Comparison of ENCODE assay signal across 1 cellular context in the genomic region with DNA sequence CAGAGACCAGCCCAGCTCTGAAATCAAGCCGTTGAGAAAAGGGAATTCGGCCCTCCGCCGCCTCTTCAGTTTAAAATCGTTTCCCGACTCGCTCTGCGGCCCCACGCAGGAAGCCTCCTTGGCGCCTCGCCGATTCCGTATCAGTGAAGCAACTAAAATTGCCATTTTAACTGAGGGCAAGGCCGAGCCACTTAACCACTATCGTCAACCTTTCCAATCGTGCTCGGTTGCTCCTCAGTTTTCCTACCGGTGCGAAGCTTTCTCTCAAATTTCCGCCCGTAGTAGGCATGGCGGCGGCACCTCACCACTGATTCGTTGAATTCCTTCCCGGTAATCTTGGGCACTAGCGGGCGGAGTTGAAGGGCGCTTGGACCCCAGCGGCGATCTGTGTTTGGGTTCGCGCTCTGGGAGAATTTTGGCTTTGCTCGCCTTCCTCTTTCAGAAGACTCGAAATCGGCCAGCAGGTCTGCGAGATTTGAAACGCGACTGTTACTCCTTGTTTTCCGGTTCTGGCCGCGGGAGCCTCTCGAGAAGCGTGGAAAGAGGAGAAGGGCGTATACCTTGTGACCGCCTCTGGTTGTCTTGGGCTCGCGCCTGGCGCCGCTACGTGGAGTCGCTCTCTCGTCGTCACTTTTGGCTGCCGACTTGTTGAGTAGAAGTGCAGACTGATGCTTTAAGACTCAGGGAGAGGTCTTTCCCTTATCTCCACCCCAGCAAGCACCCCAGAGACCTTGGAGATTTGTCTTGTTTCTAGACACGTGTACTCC.
TF ChIP-seq lines count a peak whose summit lies in the region.

A gene with protein sequence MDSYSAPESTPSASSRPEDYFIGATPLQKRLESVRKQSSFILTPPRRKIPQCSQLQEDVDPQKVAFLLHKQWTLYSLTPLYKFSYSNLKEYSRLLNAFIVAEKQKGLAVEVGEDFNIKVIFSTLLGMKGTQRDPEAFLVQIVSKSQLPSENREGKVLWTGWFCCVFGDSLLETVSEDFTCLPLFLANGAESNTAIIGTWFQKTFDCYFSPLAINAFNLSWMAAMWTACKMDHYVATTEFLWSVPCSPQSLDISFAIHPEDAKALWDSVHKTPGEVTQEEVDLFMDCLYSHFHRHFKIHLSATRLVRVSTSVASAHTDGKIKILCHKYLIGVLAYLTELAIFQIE (minus strand): TSS at position 569 of the 767 bp plus-strand sequence. CDS start 13,584 bp downstream, outside the sequence.
A gene with protein sequence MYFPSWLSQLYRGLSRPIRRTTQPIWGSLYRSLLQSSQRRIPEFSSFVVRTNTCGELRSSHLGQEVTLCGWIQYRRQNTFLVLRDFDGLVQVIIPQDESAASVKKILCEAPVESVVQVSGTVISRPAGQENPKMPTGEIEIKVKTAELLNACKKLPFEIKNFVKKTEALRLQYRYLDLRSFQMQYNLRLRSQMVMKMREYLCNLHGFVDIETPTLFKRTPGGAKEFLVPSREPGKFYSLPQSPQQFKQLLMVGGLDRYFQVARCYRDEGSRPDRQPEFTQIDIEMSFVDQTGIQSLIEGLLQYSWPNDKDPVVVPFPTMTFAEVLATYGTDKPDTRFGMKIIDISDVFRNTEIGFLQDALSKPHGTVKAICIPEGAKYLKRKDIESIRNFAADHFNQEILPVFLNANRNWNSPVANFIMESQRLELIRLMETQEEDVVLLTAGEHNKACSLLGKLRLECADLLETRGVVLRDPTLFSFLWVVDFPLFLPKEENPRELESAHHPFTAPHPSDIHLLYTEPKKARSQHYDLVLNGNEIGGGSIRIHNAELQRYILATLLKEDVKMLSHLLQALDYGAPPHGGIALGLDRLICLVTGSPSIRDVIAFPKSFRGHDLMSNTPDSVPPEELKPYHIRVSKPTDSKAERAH (plus strand): TSS at position 359 of the 767 bp plus-strand sequence. CDS start 557 bp downstream, outside the sequence.

TF ChIP-seq in K562, 482 proteins besides CTCF, POLR2A, EP300 and RAD21 (continued from another document and continues in another):
- TF ChIP-seq, protein P1, sequence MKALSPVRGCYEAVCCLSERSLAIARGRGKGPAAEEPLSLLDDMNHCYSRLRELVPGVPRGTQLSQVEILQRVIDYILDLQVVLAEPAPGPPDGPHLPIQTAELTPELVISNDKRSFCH (CRISPR knock-in tag; IDR thresholded peaks at IDR 0.05): no peak
- TF ChIP-seq, protein P1 (tag; IDR thresholded peaks at IDR 0.05): peak; percentile 61; the same call in 1 of the 2 replicates
- TF ChIP-seq ZFP36 (IDR thresholded peaks at IDR 0.05; ENCODE audit: low read depth, low read length, partially characterized antibody): peak; percentile 25
- TF ChIP-seq, protein P2, sequence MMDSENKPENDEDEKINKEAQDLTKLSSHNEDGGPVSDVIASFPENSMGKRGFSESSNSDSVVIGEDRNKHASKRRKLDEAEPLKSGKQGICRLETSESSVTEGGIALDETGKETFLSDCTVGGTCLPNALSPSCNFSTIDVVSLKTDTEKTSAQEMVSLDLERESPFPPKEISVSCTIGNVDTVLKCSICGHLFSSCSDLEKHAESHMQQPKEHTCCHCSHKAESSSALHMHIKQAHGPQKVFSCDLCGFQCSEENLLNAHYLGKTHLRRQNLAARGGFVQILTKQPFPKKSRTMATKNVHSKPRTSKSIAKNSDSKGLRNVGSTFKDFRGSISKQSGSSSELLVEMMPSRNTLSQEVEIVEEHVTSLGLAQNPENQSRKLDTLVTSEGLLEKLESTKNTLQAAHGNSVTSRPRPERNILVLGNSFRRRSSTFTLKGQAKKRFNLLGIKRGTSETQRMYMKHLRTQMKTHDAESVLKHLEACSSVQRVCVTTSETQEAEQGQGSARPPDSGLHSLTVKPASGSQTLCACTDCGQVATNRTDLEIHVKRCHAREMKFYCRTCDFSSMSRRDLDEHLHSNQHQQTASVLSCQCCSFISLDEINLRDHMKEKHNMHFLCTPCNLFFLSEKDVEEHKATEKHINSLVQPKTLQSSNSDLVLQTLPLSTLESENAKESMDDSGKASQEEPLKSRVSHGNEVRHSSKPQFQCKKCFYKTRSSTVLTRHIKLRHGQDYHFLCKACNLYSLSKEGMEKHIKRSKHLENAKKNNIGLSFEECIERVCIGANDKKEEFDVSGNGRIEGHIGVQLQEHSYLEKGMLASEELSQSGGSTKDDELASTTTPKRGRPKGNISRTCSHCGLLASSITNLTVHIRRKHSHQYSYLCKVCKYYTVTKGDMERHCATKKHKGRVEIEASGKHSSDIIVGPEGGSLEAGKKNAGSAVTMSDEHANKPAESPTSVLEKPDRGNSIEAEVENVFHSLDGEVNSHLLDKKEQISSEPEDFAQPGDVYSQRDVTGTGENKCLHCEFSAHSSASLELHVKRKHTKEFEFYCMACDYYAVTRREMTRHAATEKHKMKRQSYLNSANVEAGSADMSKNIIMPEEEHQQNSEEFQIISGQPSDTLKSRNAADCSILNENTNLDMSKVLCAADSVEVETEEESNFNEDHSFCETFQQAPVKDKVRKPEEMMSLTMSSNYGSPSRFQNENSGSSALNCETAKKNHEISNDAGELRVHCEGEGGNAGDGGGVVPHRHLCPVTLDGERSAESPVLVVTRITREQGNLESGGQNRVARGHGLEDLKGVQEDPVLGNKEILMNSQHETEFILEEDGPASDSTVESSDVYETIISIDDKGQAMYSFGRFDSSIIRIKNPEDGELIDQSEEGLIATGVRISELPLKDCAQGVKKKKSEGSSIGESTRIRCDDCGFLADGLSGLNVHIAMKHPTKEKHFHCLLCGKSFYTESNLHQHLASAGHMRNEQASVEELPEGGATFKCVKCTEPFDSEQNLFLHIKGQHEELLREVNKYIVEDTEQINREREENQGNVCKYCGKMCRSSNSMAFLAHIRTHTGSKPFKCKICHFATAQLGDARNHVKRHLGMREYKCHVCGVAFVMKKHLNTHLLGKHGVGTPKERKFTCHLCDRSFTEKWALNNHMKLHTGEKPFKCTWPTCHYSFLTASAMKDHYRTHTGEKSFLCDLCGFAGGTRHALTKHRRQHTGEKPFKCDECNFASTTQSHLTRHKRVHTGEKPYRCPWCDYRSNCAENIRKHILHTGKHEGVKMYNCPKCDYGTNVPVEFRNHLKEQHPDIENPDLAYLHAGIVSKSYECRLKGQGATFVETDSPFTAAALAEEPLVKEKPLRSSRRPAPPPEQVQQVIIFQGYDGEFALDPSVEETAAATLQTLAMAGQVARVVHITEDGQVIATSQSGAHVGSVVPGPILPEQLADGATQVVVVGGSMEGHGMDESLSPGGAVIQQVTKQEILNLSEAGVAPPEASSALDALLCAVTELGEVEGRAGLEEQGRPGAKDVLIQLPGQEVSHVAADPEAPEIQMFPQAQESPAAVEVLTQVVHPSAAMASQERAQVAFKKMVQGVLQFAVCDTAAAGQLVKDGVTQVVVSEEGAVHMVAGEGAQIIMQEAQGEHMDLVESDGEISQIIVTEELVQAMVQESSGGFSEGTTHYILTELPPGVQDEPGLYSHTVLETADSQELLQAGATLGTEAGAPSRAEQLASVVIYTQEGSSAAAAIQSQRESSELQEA (IDR thresholded peaks at IDR 0.05; ENCODE audit: low read depth): peak; percentile 91
- TF ChIP-seq, protein P3, sequence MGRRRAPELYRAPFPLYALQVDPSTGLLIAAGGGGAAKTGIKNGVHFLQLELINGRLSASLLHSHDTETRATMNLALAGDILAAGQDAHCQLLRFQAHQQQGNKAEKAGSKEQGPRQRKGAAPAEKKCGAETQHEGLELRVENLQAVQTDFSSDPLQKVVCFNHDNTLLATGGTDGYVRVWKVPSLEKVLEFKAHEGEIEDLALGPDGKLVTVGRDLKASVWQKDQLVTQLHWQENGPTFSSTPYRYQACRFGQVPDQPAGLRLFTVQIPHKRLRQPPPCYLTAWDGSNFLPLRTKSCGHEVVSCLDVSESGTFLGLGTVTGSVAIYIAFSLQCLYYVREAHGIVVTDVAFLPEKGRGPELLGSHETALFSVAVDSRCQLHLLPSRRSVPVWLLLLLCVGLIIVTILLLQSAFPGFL (CRISPR knock-in tag; IDR thresholded peaks at IDR 0.05): no peak; the same call in 1 of the 2 replicates
- no peak for TF ChIP-seq STAG1 (CRISPR knock-in tag; IDR thresholded peaks at IDR 0.05; ENCODE audit: borderline replicate concordance)
- no peak for TF ChIP-seq FOS (IDR thresholded peaks at IDR 0.05; ENCODE audit: extremely low read depth, insufficient read length)
- TF ChIP-seq STAT5A (IDR thresholded peaks at IDR 0.05; ENCODE audit: borderline replicate concordance, low read length): peak; percentile 44; the same call in 1 of the 2 replicates
- TF ChIP-seq IRF2 (CRISPR knock-in tag; IDR thresholded peaks at IDR 0.05): no peak
- peak; percentile 96 for TF ChIP-seq POLR2H (tag; IDR thresholded peaks at IDR 0.05; ENCODE audit: low read depth)
- TF ChIP-seq DMBX1 (CRISPR knock-in tag; IDR thresholded peaks at IDR 0.05; ENCODE audit: borderline replicate concordance): no peak
- no peak for TF ChIP-seq RBM34 (IDR thresholded peaks at IDR 0.05; ENCODE audit: borderline replicate concordance, insufficient read depth, low read length)
- TF ChIP-seq ZFX (CRISPR knock-in tag; IDR thresholded peaks at IDR 0.05): peak; percentile 83
- peak; percentile 91; the same call in 1 of the 2 replicates for TF ChIP-seq TOE1 (IDR thresholded peaks at IDR 0.05; ENCODE audit: borderline replicate concordance)
- 0 out of 2 replicates have a peak, but pooled peaks have one; percentile 95 for TF ChIP-seq TOE1 (CRISPR knock-in tag; IDR thresholded peaks at IDR 0.05; ENCODE audit: borderline replicate concordance, low read depth)
- no peak for TF ChIP-seq BCOR (IDR thresholded peaks at IDR 0.05)
- TF ChIP-seq, protein P4, sequence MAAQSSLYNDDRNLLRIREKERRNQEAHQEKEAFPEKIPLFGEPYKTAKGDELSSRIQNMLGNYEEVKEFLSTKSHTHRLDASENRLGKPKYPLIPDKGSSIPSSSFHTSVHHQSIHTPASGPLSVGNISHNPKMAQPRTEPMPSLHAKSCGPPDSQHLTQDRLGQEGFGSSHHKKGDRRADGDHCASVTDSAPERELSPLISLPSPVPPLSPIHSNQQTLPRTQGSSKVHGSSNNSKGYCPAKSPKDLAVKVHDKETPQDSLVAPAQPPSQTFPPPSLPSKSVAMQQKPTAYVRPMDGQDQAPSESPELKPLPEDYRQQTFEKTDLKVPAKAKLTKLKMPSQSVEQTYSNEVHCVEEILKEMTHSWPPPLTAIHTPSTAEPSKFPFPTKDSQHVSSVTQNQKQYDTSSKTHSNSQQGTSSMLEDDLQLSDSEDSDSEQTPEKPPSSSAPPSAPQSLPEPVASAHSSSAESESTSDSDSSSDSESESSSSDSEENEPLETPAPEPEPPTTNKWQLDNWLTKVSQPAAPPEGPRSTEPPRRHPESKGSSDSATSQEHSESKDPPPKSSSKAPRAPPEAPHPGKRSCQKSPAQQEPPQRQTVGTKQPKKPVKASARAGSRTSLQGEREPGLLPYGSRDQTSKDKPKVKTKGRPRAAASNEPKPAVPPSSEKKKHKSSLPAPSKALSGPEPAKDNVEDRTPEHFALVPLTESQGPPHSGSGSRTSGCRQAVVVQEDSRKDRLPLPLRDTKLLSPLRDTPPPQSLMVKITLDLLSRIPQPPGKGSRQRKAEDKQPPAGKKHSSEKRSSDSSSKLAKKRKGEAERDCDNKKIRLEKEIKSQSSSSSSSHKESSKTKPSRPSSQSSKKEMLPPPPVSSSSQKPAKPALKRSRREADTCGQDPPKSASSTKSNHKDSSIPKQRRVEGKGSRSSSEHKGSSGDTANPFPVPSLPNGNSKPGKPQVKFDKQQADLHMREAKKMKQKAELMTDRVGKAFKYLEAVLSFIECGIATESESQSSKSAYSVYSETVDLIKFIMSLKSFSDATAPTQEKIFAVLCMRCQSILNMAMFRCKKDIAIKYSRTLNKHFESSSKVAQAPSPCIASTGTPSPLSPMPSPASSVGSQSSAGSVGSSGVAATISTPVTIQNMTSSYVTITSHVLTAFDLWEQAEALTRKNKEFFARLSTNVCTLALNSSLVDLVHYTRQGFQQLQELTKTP (IDR thresholded peaks at IDR 0.05; ENCODE audit: low read depth in 1 of 2, partially characterized antibody in 2 of 2): peak; percentile 67 to 90
- TF ChIP-seq, protein P5, sequence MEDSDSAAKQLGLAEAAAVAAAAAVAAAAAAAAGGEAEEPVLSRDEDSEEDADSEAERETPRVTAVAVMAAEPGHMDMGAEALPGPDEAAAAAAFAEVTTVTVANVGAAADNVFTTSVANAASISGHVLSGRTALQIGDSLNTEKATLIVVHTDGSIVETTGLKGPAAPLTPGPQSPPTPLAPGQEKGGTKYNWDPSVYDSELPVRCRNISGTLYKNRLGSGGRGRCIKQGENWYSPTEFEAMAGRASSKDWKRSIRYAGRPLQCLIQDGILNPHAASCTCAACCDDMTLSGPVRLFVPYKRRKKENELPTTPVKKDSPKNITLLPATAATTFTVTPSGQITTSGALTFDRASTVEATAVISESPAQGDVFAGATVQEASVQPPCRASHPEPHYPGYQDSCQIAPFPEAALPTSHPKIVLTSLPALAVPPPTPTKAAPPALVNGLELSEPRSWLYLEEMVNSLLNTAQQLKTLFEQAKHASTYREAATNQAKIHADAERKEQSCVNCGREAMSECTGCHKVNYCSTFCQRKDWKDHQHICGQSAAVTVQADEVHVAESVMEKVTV (CRISPR knock-in tag; IDR thresholded peaks at IDR 0.05): no peak
- no peak for TF ChIP-seq SNIP1 (IDR thresholded peaks at IDR 0.05; ENCODE audit: low read depth)
- TF ChIP-seq ZKSCAN3 (CRISPR knock-in tag; IDR thresholded peaks at IDR 0.05): no peak
- no peak for TF ChIP-seq PTBP1 (IDR thresholded peaks at IDR 0.05; ENCODE audit: low read depth, low read length)
- TF ChIP-seq RBM25 (IDR thresholded peaks at IDR 0.05; ENCODE audit: low read depth, low read length, severe bottlenecking): no peak
- TF ChIP-seq, protein P6, sequence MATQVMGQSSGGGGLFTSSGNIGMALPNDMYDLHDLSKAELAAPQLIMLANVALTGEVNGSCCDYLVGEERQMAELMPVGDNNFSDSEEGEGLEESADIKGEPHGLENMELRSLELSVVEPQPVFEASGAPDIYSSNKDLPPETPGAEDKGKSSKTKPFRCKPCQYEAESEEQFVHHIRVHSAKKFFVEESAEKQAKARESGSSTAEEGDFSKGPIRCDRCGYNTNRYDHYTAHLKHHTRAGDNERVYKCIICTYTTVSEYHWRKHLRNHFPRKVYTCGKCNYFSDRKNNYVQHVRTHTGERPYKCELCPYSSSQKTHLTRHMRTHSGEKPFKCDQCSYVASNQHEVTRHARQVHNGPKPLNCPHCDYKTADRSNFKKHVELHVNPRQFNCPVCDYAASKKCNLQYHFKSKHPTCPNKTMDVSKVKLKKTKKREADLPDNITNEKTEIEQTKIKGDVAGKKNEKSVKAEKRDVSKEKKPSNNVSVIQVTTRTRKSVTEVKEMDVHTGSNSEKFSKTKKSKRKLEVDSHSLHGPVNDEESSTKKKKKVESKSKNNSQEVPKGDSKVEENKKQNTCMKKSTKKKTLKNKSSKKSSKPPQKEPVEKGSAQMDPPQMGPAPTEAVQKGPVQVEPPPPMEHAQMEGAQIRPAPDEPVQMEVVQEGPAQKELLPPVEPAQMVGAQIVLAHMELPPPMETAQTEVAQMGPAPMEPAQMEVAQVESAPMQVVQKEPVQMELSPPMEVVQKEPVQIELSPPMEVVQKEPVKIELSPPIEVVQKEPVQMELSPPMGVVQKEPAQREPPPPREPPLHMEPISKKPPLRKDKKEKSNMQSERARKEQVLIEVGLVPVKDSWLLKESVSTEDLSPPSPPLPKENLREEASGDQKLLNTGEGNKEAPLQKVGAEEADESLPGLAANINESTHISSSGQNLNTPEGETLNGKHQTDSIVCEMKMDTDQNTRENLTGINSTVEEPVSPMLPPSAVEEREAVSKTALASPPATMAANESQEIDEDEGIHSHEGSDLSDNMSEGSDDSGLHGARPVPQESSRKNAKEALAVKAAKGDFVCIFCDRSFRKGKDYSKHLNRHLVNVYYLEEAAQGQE (CRISPR knock-in tag; IDR thresholded peaks at IDR 0.05; ENCODE audit: low read depth): no peak
- TF ChIP-seq, protein P7, sequence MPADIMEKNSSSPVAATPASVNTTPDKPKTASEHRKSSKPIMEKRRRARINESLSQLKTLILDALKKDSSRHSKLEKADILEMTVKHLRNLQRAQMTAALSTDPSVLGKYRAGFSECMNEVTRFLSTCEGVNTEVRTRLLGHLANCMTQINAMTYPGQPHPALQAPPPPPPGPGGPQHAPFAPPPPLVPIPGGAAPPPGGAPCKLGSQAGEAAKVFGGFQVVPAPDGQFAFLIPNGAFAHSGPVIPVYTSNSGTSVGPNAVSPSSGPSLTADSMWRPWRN (IDR thresholded peaks at IDR 0.05; ENCODE audit: low read depth): 0 out of 2 replicates have a peak, but pooled peaks have one; percentile 8
